In the genomic region with DNA sequence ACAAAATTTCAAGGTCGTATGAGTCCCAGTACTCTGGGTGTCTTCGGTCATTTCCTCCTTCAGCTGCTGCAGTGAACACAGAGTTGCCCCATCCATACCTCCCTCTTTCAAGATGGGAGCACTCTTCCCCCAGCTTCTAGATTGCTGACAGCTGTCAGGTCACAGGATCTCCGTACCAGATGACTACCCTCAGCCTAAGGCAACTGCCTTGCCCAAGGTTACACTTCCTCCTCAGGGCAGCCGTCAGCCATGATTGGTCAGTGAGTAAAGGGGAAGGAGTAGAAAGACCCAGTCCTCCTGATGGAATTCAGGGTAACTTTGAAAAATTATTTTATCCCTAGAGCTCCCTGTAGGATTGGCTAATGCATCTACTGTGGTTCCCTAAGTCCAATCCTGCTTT, we compare ENCODE assay signal across 1 cellular context.
TF ChIP-seq lines count a peak whose summit lies in the region.

No MANE protein-coding gene starts in this region.

TF ChIP-seq in GM12878, 131 proteins besides CTCF, POLR2A, EP300 and RAD21 (continued from another document):
- TF ChIP-seq, protein P1, sequence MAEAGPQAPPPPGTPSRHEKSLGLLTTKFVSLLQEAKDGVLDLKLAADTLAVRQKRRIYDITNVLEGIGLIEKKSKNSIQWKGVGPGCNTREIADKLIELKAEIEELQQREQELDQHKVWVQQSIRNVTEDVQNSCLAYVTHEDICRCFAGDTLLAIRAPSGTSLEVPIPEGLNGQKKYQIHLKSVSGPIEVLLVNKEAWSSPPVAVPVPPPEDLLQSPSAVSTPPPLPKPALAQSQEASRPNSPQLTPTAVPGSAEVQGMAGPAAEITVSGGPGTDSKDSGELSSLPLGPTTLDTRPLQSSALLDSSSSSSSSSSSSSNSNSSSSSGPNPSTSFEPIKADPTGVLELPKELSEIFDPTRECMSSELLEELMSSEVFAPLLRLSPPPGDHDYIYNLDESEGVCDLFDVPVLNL (IDR thresholded peaks at IDR 0.05; ENCODE audit: low read depth, low read length): no peak
- no peak for TF ChIP-seq POLR2AphosphoS5 (IDR thresholded peaks at IDR 0.05; ENCODE audit: low read length)
- TF ChIP-seq, protein P2, sequence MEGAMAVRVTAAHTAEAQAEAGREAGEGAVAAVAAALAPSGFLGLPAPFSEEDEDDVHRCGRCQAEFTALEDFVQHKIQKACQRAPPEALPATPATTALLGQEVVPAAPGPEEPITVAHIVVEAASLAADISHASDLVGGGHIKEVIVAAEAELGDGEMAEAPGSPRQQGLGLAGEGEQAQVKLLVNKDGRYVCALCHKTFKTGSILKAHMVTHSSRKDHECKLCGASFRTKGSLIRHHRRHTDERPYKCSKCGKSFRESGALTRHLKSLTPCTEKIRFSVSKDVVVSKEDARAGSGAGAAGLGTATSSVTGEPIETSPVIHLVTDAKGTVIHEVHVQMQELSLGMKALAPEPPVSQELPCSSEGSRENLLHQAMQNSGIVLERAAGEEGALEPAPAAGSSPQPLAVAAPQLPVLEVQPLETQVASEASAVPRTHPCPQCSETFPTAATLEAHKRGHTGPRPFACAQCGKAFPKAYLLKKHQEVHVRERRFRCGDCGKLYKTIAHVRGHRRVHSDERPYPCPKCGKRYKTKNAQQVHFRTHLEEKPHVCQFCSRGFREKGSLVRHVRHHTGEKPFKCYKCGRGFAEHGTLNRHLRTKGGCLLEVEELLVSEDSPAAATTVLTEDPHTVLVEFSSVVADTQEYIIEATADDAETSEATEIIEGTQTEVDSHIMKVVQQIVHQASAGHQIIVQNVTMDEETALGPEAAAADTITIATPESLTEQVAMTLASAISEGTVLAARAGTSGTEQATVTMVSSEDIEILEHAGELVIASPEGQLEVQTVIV (IDR thresholded peaks at IDR 0.05; ENCODE audit: borderline replicate concordance, partially characterized antibody): no peak
- TF ChIP-seq CEBPB (IDR thresholded peaks at IDR 0.05; ENCODE audit: borderline replicate concordance in 1 of 2, low read depth in 2 of 2, low read length in 2 of 2): no peak
- TF ChIP-seq, protein P3, sequence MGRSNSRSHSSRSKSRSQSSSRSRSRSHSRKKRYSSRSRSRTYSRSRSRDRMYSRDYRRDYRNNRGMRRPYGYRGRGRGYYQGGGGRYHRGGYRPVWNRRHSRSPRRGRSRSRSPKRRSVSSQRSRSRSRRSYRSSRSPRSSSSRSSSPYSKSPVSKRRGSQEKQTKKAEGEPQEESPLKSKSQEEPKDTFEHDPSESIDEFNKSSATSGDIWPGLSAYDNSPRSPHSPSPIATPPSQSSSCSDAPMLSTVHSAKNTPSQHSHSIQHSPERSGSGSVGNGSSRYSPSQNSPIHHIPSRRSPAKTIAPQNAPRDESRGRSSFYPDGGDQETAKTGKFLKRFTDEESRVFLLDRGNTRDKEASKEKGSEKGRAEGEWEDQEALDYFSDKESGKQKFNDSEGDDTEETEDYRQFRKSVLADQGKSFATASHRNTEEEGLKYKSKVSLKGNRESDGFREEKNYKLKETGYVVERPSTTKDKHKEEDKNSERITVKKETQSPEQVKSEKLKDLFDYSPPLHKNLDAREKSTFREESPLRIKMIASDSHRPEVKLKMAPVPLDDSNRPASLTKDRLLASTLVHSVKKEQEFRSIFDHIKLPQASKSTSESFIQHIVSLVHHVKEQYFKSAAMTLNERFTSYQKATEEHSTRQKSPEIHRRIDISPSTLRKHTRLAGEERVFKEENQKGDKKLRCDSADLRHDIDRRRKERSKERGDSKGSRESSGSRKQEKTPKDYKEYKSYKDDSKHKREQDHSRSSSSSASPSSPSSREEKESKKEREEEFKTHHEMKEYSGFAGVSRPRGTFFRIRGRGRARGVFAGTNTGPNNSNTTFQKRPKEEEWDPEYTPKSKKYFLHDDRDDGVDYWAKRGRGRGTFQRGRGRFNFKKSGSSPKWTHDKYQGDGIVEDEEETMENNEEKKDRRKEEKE (IDR thresholded peaks at IDR 0.05): no peak
